In genomic region chr10:6819301-6819700, GRCh38 we compare ENCODE assay signal across 26 cellular contexts.
"Had no signal": no experiment of that assay in that cellular context is flagged by ENCODE, and none has a peak within 500 bp of the region (broad histone marks: within the 10 kb centered on the region; RNA-seq: fewer than 3 reads in every experiment).

No MANE protein-coding gene starts in this region.

- H3K4me3 Mint-ChIP-seq: activated B cell treated with CpG ODN at 0.5 μM for 24 hours; activated CD4-positive, alpha-beta T cell treated with anti-CD3 and anti-CD28 coated beads, Interleukin-2, amount 10 ng/mL, durations not matched to agents 24 days and 14 days; activated CD8-positive, alpha-beta memory T cell treated with anti-CD3 and anti-CD28 coated beads, Interleukin-2, amount 10 ng/mL, durations not matched to agents 7 days and 5 days; activated naive CD4-positive, alpha-beta T cell treated with anti-CD3 and anti-CD28 coated beads for 36 hours; activated naive CD8-positive, alpha-beta T cell; activated T-cell treated with anti-CD3 and anti-CD28 coated beads, Interleukin-2, amount 50 U/mL, for 4 hours; T-helper 17 cell had no signal

- H3K27ac ChIP-seq: brain microvascular endothelial cell had no signal

- H3K4me3 ChIP-seq: K562 had no signal

- FAIRE-seq: K562, RCC 7860, TTC549 had no signal

- H3K27me3 ChIP-seq: brain microvascular endothelial cell had no signal

- H3K27ac Mint-ChIP-seq: activated B cell treated with CpG ODN at 0.5 μM for 24 hours; activated CD4-positive, alpha-beta T cell treated with anti-CD3 and anti-CD28 coated beads, Interleukin-2, amount 10 ng/mL, durations not matched to agents 24 days and 14 days; activated CD8-positive, alpha-beta memory T cell treated with anti-CD3 and anti-CD28 coated beads, Interleukin-2, amount 10 ng/mL, durations not matched to agents 7 days and 5 days; activated naive CD4-positive, alpha-beta T cell treated with anti-CD3 and anti-CD28 coated beads for 36 hours; activated naive CD8-positive, alpha-beta T cell; T-helper 17 cell had no signal

- DNase-seq: activated B cell treated with CpG ODN at 0.5 μM for 24 hours; activated CD4-positive, alpha-beta T cell treated with anti-CD3 and anti-CD28 coated beads for 1 hour; activated CD4-positive, alpha-beta T cell treated with anti-CD3 and anti-CD28 coated beads, Interleukin-2, amount 10 ng/mL, durations not matched to agents 24 days and 14 days; activated CD4-positive, alpha-beta T cell treated with anti-CD3 and anti-CD28 coated beads, Interleukin-2, amount 50 U/mL, for 48 hours; activated CD8-positive, alpha-beta memory T cell treated with anti-CD3 and anti-CD28 coated beads, Interleukin-2, amount 10 ng/mL, durations not matched to agents 7 days and 5 days; activated effector memory CD4-positive, alpha-beta T cell treated with anti-CD3 and anti-CD28 coated beads, Interleukin-2, amount 50 U/mL, for 16 hours; activated naive CD4-positive, alpha-beta T cell treated with anti-CD3 and anti-CD28 coated beads for 36 hours; activated T-cell treated with anti-CD3 and anti-CD28 coated beads, Interleukin-2, amount 50 U/mL, for 4 hours; amygdala; brain microvascular endothelial cell; Karpas-422; NCI-H1105 treated with DMSO at 0.1 percent for 48 hours; NCI-H1436 treated with DMSO at 0.1 percent for 48 hours; NCI-H187; NCI-H2081; NCI-H510A treated with DMSO at 0.1 percent for 48 hours; NCI-H69; NK-92 treated with Interleukin-12 subunit alpha and Interleukin-12 subunit beta, amount 100 ng/mL, for 24 hours; PC-3; SIG-M5; T-helper 17 cell; T-helper 9 cell had no signal

- H3K9me3 Mint-ChIP-seq: activated B cell treated with CpG ODN at 0.5 μM for 24 hours; activated CD4-positive, alpha-beta T cell treated with anti-CD3 and anti-CD28 coated beads, Interleukin-2, amount 10 ng/mL, durations not matched to agents 24 days and 14 days; activated naive CD4-positive, alpha-beta T cell treated with anti-CD3 and anti-CD28 coated beads for 36 hours; activated T-cell treated with anti-CD3 and anti-CD28 coated beads, Interleukin-2, amount 50 U/mL, for 4 hours had no signal

- ATAC-seq: activated CD8-positive, alpha-beta memory T cell treated with anti-CD3 and anti-CD28 coated beads, Interleukin-2, amount 10 ng/mL, durations not matched to agents 7 days and 5 days; activated T-cell treated with anti-CD3 and anti-CD28 coated beads, Interleukin-2, amount 50 U/mL, for 4 hours; K562; PC-3; T-helper 17 cell had no signal

- H3K36me3 Mint-ChIP-seq: activated CD8-positive, alpha-beta memory T cell treated with anti-CD3 and anti-CD28 coated beads, Interleukin-2, amount 10 ng/mL, durations not matched to agents 7 days and 5 days; activated naive CD8-positive, alpha-beta T cell had no signal

- H3K4me1 Mint-ChIP-seq: activated B cell treated with CpG ODN at 0.5 μM for 24 hours; activated CD4-positive, alpha-beta T cell treated with anti-CD3 and anti-CD28 coated beads, Interleukin-2, amount 10 ng/mL, durations not matched to agents 24 days and 14 days; activated CD8-positive, alpha-beta memory T cell treated with anti-CD3 and anti-CD28 coated beads, Interleukin-2, amount 10 ng/mL, durations not matched to agents 7 days and 5 days; T-helper 17 cell had no signal

- H3K36me3 ChIP-seq: brain microvascular endothelial cell had no signal
